11 cellular contexts compared by ENCODE assay signal in the genomic region with DNA sequence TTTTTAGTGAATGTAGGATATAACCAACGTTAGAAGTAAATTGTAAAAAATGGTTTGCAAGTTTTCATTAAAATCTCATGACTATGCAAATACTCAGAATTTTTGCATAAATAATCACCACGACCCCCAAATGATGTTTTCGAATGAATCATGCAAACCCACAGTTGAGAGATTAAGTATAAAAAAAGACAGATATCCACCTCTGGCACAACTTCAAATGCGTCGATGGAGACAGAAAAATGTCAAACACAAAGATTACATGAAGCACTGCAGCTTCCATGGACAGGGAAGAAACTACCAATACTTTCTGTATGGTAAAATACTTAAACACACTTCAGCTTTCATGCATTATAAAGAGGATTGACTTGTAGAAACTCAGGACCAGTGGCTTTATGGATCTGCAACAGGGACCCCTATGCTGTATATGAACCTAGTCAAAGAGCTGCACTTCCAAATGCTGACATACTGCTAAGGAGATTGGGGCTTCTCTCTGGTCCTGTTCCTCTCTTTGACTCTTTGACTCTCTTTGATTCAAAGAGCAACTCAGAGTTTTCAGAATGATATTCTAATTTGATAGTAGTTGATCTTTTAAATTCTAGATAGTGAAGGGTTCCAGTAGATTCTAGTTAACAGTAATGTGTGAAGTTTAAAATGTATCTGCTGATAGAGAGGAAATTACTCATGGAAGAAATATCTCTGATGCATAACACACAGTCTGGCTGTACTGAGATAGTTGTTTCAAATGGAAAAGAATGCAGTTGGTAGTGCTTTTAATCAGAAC.
A peak's percentile ranks its signal among the peaks of the same experiment; 100 is the strongest.
DNase-seq lines count a peak whose midpoint lies in the region; ATAC-seq and TF ChIP-seq lines count a peak whose summit lies in the region.
"Had no signal": no experiment of that assay in that cellular context is flagged by ENCODE, and none has a peak within 500 bp of the region (broad histone marks: within the 10 kb centered on the region; RNA-seq: fewer than 3 reads in every experiment).

No MANE protein-coding gene starts in this region.

- H3K4me1 Mint-ChIP-seq in chondrocyte (ENCODE audit: low read depth) (peaks cover 32% of the 10 kb centered on the region), immature natural killer cell (no peaks in the 10 kb centered on the region)

- TF ChIP-seq CTCF in AG09309 (IDR thresholded peaks at IDR 0.05; ENCODE audit: control insufficient read depth, insufficient read depth, low read depth, low read length, missing control alignments) (no peak), chondrocyte (IDR thresholded peaks at IDR 0.05) (no peak)

- H2BK120ac ChIP-seq in mesenchymal stem cell (ENCODE audit: low read depth, low read length), result no peak overlapping the region

- H2BK12ac ChIP-seq in mesenchymal stem cell (ENCODE audit: low read length in 2 of 2), result peak overlapping the region in 1 of 2 experiments; percentile 71

- H3K4me2 ChIP-seq in mesenchymal stem cell (ENCODE audit: low read length, poor library complexity, severe bottlenecking), result no peak overlapping the region

- H3K4me3 Mint-ChIP-seq in chondrocyte (ENCODE audit: unreplicated experiment) (peak overlapping the region; percentile 48), immature natural killer cell (no peak overlapping the region)
- H3K4me3 Mint-ChIP-seq: WTC11 had no signal

- H2AK5ac ChIP-seq in mesenchymal stem cell (ENCODE audit: low read length, severe bottlenecking), result no peak overlapping the region

- H3K36me3 Mint-ChIP-seq in chondrocyte (ENCODE audit: low read depth) (peaks cover 1% of the 10 kb centered on the region), immature natural killer cell (peaks cover 4 to 10% (median 5%) of the 10 kb centered on the region in 3 donors)
- H3K36me3 Mint-ChIP-seq: WTC11 had no signal

- peak overlapping the region; percentile 84 for H3K27ac ChIP-seq in mesenchymal stem cell (ENCODE audit: low read length, poor library complexity, severe bottlenecking)

- no peak overlapping the region for H2BK5ac ChIP-seq in mesenchymal stem cell (ENCODE audit: low read depth, low read length, poor library complexity, severe bottlenecking)

- no peak overlapping the region for H2AFZ ChIP-seq in mesenchymal stem cell (ENCODE audit: low read depth, low read length)

- peaks cover 14% of the 10 kb centered on the region for H3K9me3 Mint-ChIP-seq in chondrocyte (ENCODE audit: low read depth)
- H3K9me3 Mint-ChIP-seq in immature natural killer cell, result peaks cover 3 to 10% (median 5%) of the 10 kb centered on the region in 6 donors

- no peaks in the 10 kb centered on the region for H3K9me3 ChIP-seq in mesenchymal stem cell (ENCODE audit: control insufficient read depth, low read length)

- no peak overlapping the region for H2BK15ac ChIP-seq in mesenchymal stem cell (ENCODE audit: low read depth, poor library complexity, severe bottlenecking)

- DNase-seq in AG09309 (ENCODE audit: low read depth) (peak; percentile 24), M059J (ENCODE audit: low read depth) (peak; percentile 65), chondrocyte (ENCODE audit: low spot score) (no peak), mesenchymal stem cell (peak; percentile 76), ecto neural progenitor cell (ENCODE audit: low spot score) (no peak), immature natural killer cell (no peak)
- DNase-seq: glutamatergic neuron, NCI-H2029 had no signal

- H3K79me1 ChIP-seq in mesenchymal stem cell (replicated peaks; ENCODE audit: low read length, poor library complexity, severe bottlenecking), result peaks cover 7% of the 10 kb centered on the region

- no peak overlapping the region for H3K14ac ChIP-seq in mesenchymal stem cell (ENCODE audit: low read length in 2 of 2)

- peak overlapping the region; percentile 91 for H3K27ac Mint-ChIP-seq in chondrocyte (ENCODE audit: unreplicated experiment)
- no peak overlapping the region for H3K27ac Mint-ChIP-seq in immature natural killer cell
- H3K27ac Mint-ChIP-seq: WTC11 had no signal

- WGBS in mesenchymal stem cell, result 12% methylated on average over 4 of the region's 5 CpGs

- H3K18ac ChIP-seq in mesenchymal stem cell (ENCODE audit: low read depth in 1 of 2, low read length in 2 of 2), result peak overlapping the region in 1 of 2 experiments; percentile 8

- no peak overlapping the region for H4K8ac ChIP-seq in mesenchymal stem cell (ENCODE audit: low read length)

- H3K27me3 ChIP-seq in mesenchymal stem cell (ENCODE audit: control insufficient read depth in 1 of 2, insufficient read depth in 1 of 2, low read length in 2 of 2), result no peaks in the 10 kb centered on the region

- no peak overlapping the region for H4K91ac ChIP-seq in mesenchymal stem cell (ENCODE audit: low read length)

- peak overlapping the region in 1 of 2 experiments; percentile 86 for H3K4ac ChIP-seq in mesenchymal stem cell (ENCODE audit: low read depth in 1 of 2, low read length in 2 of 2)

- H3K4me1 ChIP-seq in mesenchymal stem cell (ENCODE audit: control insufficient read depth, insufficient read depth, low read depth, low read length), result no peaks in the 10 kb centered on the region

- no peak for ATAC-seq in GM21529 (IDR thresholded peaks at IDR 0.05; ENCODE audit: unreplicated experiment)
- ATAC-seq in HG02759 (IDR thresholded peaks at IDR 0.05; ENCODE audit: unreplicated experiment), result no peak
- ATAC-seq: WTC11 had no signal

- no peak overlapping the region; the same call in 1 of the 2 replicates for H3K4me3 ChIP-seq in AG09309 (ENCODE audit: control insufficient read depth, low read depth, low read length)
- H3K4me3 ChIP-seq in mesenchymal stem cell (ENCODE audit: insufficient read depth in 1 of 2, low read depth in 1 of 2, low read length in 2 of 2), result peak overlapping the region in 1 of 2 experiments; percentile 64

- H3K36me3 ChIP-seq in mesenchymal stem cell (ENCODE audit: control insufficient read depth in 1 of 2, insufficient read depth in 2 of 2, low read depth in 1 of 2, low read length in 2 of 2), result no peaks in the 10 kb centered on the region

- H3K9ac ChIP-seq in mesenchymal stem cell (ENCODE audit: low read length), result peak overlapping the region; percentile 71

- H3K27me3 Mint-ChIP-seq in chondrocyte (ENCODE audit: low read depth) (no peaks in the 10 kb centered on the region), immature natural killer cell (ENCODE audit: low read depth in 3 of 3) (no peaks in the 10 kb centered on the region)

- no peak overlapping the region for H3K23ac ChIP-seq in mesenchymal stem cell (ENCODE audit: low read length in 2 of 2)

Comparison
In these comparisons a context has a peak if more than half of its experiments do, and no peak if none do; other contexts are left out.
1. DNase-seq: peak in AG09309 (single experiment), M059J (single experiment) and mesenchymal stem cell (single experiment); none in chondrocyte (single experiment), ecto neural progenitor cell (single experiment) and immature natural killer cell (0 of 3).